Comparison of ENCODE assay signal across 1 cellular context in genomic region chr10:16612148-16612742, GRCh38.
TF ChIP-seq lines count a peak whose summit lies in the region.

No MANE protein-coding gene starts in this region.

TF ChIP-seq in HepG2, 621 proteins besides CTCF, POLR2A, EP300 and RAD21 (continued from another document):
- no peak for TF ChIP-seq ZNF512B (CRISPR knock-in tag; IDR thresholded peaks at IDR 0.05; ENCODE audit: borderline replicate concordance)
- TF ChIP-seq HOMEZ (CRISPR knock-in tag; IDR thresholded peaks at IDR 0.05; ENCODE audit: low read depth): peak; percentile 29; the same call in 1 of the 2 replicates
- TF ChIP-seq MIER2 (CRISPR knock-in tag; IDR thresholded peaks at IDR 0.05): peak; percentile 96
- TF ChIP-seq ZNF704 (CRISPR knock-in tag; IDR thresholded peaks at IDR 0.05; ENCODE audit: borderline replicate concordance): no peak
- peak; percentile 44; the same call in 1 of the 2 replicates for TF ChIP-seq ZSCAN9 (CRISPR knock-in tag; IDR thresholded peaks at IDR 0.05; ENCODE audit: borderline replicate concordance)
- no peak for TF ChIP-seq PITX1 (CRISPR knock-in tag; IDR thresholded peaks at IDR 0.05)
- peak; percentile 39; the same call in 1 of the 2 replicates for TF ChIP-seq MIXL1 (CRISPR knock-in tag; IDR thresholded peaks at IDR 0.05)
- peak; percentile 95 for TF ChIP-seq EHMT2 (IDR thresholded peaks at IDR 0.05; ENCODE audit: borderline replicate concordance, low read depth, low read length)
- 0 out of 2 replicates have a peak, but pooled peaks have one; percentile 41 for TF ChIP-seq CEBPB (IDR thresholded peaks at IDR 0.05; ENCODE audit: borderline replicate concordance, low read depth, low read length)
- peak; percentile 63; the same call in 1 of the 2 replicates for TF ChIP-seq ISX (CRISPR knock-in tag; conservative IDR thresholded peaks at IDR 0.05)
- TF ChIP-seq REST (IDR thresholded peaks at IDR 0.05; ENCODE audit: borderline replicate concordance in 1 of 2, low read depth in 1 of 2, low read length in 2 of 2): peak; percentile 77 to 97
- 0 out of 2 replicates have a peak, but pooled peaks have one; percentile 74 for TF ChIP-seq ZBTB44 (CRISPR knock-in tag; IDR thresholded peaks at IDR 0.05)
- no peak for TF ChIP-seq ZBTB39 (CRISPR knock-in tag; IDR thresholded peaks at IDR 0.05)
- TF ChIP-seq RARA (CRISPR knock-in tag; IDR thresholded peaks at IDR 0.05): peak; percentile 21; the same call in 1 of the 2 replicates
- TF ChIP-seq ETV6 (CRISPR knock-in tag; conservative IDR thresholded peaks at IDR 0.05): no peak
- TF ChIP-seq ZNF335 (CRISPR knock-in tag; IDR thresholded peaks at IDR 0.05): no peak
- 0 out of 2 replicates have a peak, but pooled peaks have one; percentile 44 for TF ChIP-seq BORCS8-MEF2B (CRISPR knock-in tag; IDR thresholded peaks at IDR 0.05)
- TF ChIP-seq ZNF644 (CRISPR knock-in tag; IDR thresholded peaks at IDR 0.05; ENCODE audit: low read depth): 0 out of 2 replicates have a peak, but pooled peaks have one; percentile 34
- TF ChIP-seq NFYB (CRISPR knock-in tag; IDR thresholded peaks at IDR 0.05): no peak
- no peak for TF ChIP-seq TCF7L2 (IDR thresholded peaks at IDR 0.05; ENCODE audit: low read depth, low read length)
- no peak for TF ChIP-seq BCL6 (CRISPR knock-in tag; IDR thresholded peaks at IDR 0.05)
- TF ChIP-seq MYNN (CRISPR knock-in tag; IDR thresholded peaks at IDR 0.05; ENCODE audit: low read depth): no peak
- TF ChIP-seq ZNF331 (CRISPR knock-in tag; IDR thresholded peaks at IDR 0.05): peak; percentile 38; the same call in 1 of the 2 replicates
- TF ChIP-seq HHEX (CRISPR knock-in tag; IDR thresholded peaks at IDR 0.05): no peak
